1 cellular context compared by ENCODE assay signal in genomic region chr1:67818162-67818561, GRCh38.
TF ChIP-seq lines count a peak whose summit lies in the region.

No MANE protein-coding gene starts in this region.

TF ChIP-seq in K562, 482 proteins besides CTCF, POLR2A, EP300 and RAD21:
- TF ChIP-seq TRIM28 (IDR thresholded peaks at IDR 0.05) (no peak), RFX1 (IDR thresholded peaks at IDR 0.05) (no peak), JUNB (CRISPR knock-in tag; conservative IDR thresholded peaks at IDR 0.05) (no peak), NFYB (IDR thresholded peaks at IDR 0.05; ENCODE audit: extremely low read depth, insufficient read length) (no peak), ZNF318 (IDR thresholded peaks at IDR 0.05; ENCODE audit: borderline replicate concordance in 1 of 2, low read depth in 1 of 2) (no peak), PBX2 (CRISPR knock-in tag; IDR thresholded peaks at IDR 0.05; ENCODE audit: low read depth) (no peak), PBX2 (tag; conservative IDR thresholded peaks at IDR 0.05; ENCODE audit: low read depth) (no peak), CC2D1A (IDR thresholded peaks at IDR 0.05) (no peak), POLR2H (tag; IDR thresholded peaks at IDR 0.05; ENCODE audit: low read depth) (no peak), GATAD2B (IDR thresholded peaks at IDR 0.05; ENCODE audit: borderline replicate concordance) (no peak), C11orf30 (IDR thresholded peaks at IDR 0.05; ENCODE audit: low read depth) (no peak)
TF ChIP-seq in K562: peak in this region for 0.
